15 cellular contexts compared by ENCODE assay signal in genomic region chr11:88474655-88475054, GRCh38.
"Had no signal": no experiment of that assay in that cellular context is flagged by ENCODE, and none has a peak within 500 bp of the region (broad histone marks: within the 10 kb centered on the region; RNA-seq: fewer than 3 reads in every experiment).

No MANE protein-coding gene starts in this region.

- H3K4me1 Mint-ChIP-seq: neural progenitor cell had no signal

- H3K4me1 ChIP-seq: spleen, testis, upper lobe of left lung had no signal

- H3K36me3 ChIP-seq: cardiac muscle cell, gastroesophageal sphincter, neural progenitor cell, ovary, sigmoid colon, spleen, stomach, upper lobe of left lung, WERI-Rb-1 had no signal

- H3K36me3 Mint-ChIP-seq: activated CD4-positive, alpha-beta memory T cell treated with anti-CD3 and anti-CD28 coated beads for 36 hours; neural progenitor cell had no signal

- H3K4me2 ChIP-seq: neural progenitor cell had no signal

- H3K4me3 Mint-ChIP-seq: activated CD4-positive, alpha-beta memory T cell treated with anti-CD3 and anti-CD28 coated beads for 36 hours; activated T-cell treated with anti-CD3 and anti-CD28 coated beads, Interleukin-2, amount 50 U/mL, for 24 hours; neural progenitor cell had no signal

- DNase-seq: activated CD4-positive, alpha-beta memory T cell treated with anti-CD3 and anti-CD28 coated beads for 36 hours; activated naive CD4-positive, alpha-beta T cell treated with anti-CD3 and anti-CD28 coated beads, Interleukin-2, amount 50 U/mL, for 16 hours; activated T-cell treated with anti-CD3 and anti-CD28 coated beads, Interleukin-2, amount 50 U/mL, for 24 hours; midbrain; ovary; sigmoid colon; spleen; stomach; testis; upper lobe of left lung; WERI-Rb-1 had no signal

- H3K4me3 ChIP-seq: cardiac muscle cell, gastroesophageal sphincter, lung, neural progenitor cell, ovary, sigmoid colon, spleen, stomach, testis, upper lobe of left lung had no signal

- H2AFZ ChIP-seq: neural progenitor cell had no signal

- H3K27ac Mint-ChIP-seq: activated CD4-positive, alpha-beta memory T cell treated with anti-CD3 and anti-CD28 coated beads for 36 hours; activated T-cell treated with anti-CD3 and anti-CD28 coated beads, Interleukin-2, amount 50 U/mL, for 24 hours; neural progenitor cell had no signal

- H3K9ac ChIP-seq: neural progenitor cell had no signal

- H3K9me3 Mint-ChIP-seq: activated CD4-positive, alpha-beta memory T cell treated with anti-CD3 and anti-CD28 coated beads for 36 hours; activated T-cell treated with anti-CD3 and anti-CD28 coated beads, Interleukin-2, amount 50 U/mL, for 24 hours; neural progenitor cell had no signal

- H3K27me3 ChIP-seq: cardiac muscle cell, gastroesophageal sphincter, neural progenitor cell, ovary, sigmoid colon, spleen, stomach, testis, upper lobe of left lung had no signal

- H3K27me3 Mint-ChIP-seq: activated T-cell treated with anti-CD3 and anti-CD28 coated beads, Interleukin-2, amount 50 U/mL, for 24 hours had no signal

- H3K27ac ChIP-seq: cardiac muscle cell, gastroesophageal sphincter, neural progenitor cell, ovary, sigmoid colon, spleen, stomach, testis, upper lobe of left lung, WERI-Rb-1 had no signal

- H3K9me3 ChIP-seq: gastroesophageal sphincter, ovary, sigmoid colon, spleen, stomach, testis, upper lobe of left lung had no signal

- ATAC-seq: gastroesophageal sphincter had no signal
